Comparison of ENCODE assay signal across 1 cellular context in the genomic region with DNA sequence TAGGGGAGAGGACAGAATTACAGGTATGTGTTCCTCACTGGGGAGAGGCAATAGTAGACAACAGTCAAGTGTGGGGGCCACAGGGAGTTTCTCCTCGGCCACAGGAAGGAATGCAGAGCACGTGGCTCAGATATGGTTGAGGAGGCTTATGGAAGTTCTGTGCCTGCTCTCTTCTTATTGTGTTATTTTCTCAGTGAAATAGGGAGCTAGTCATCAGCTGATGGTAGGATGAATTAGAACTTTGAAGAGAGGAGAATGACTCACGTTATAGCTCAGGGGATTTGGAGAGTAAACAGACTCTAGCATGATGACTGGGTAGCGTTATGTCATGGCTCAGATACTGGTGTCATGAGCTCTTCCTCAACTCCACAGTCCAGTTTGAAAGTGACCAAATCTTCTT.
A peak's percentile ranks its signal among the peaks of the same experiment; 100 is the strongest.
TF ChIP-seq lines count a peak whose summit lies in the region.

No MANE protein-coding gene starts in this region.

TF ChIP-seq in IMR-90, 13 proteins besides CTCF, POLR2A, EP300 and RAD21:
- TF ChIP-seq, protein P1, sequence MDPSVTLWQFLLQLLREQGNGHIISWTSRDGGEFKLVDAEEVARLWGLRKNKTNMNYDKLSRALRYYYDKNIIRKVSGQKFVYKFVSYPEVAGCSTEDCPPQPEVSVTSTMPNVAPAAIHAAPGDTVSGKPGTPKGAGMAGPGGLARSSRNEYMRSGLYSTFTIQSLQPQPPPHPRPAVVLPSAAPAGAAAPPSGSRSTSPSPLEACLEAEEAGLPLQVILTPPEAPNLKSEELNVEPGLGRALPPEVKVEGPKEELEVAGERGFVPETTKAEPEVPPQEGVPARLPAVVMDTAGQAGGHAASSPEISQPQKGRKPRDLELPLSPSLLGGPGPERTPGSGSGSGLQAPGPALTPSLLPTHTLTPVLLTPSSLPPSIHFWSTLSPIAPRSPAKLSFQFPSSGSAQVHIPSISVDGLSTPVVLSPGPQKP (IDR thresholded peaks at IDR 0.05; ENCODE audit: borderline replicate concordance, low read depth, low read length), result no peak
- TF ChIP-seq RCOR1 (IDR thresholded peaks at IDR 0.05; ENCODE audit: insufficient replicate concordance, low read length), result peak; percentile 63
- peak; percentile 26; the same call in 1 of the 2 replicates for TF ChIP-seq CEBPB (IDR thresholded peaks at IDR 0.05; ENCODE audit: low read depth, low read length)
- peak; percentile 56; the same call in 1 of the 2 replicates for TF ChIP-seq BHLHE40 (IDR thresholded peaks at IDR 0.05; ENCODE audit: low read depth, low read length)
- TF ChIP-seq MXI1 (IDR thresholded peaks at IDR 0.05; ENCODE audit: borderline replicate concordance, low read depth, low read length), result no peak
- TF ChIP-seq CHD1 (IDR thresholded peaks at IDR 0.05; ENCODE audit: low read depth, low read length), result no peak
- no peak for TF ChIP-seq RFX5 (IDR thresholded peaks at IDR 0.05; ENCODE audit: low read depth, low read length)
- TF ChIP-seq, protein P2, sequence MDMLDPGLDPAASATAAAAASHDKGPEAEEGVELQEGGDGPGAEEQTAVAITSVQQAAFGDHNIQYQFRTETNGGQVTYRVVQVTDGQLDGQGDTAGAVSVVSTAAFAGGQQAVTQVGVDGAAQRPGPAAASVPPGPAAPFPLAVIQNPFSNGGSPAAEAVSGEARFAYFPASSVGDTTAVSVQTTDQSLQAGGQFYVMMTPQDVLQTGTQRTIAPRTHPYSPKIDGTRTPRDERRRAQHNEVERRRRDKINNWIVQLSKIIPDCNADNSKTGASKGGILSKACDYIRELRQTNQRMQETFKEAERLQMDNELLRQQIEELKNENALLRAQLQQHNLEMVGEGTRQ (IDR thresholded peaks at IDR 0.05; ENCODE audit: low read depth, low read length), result peak; percentile 28; the same call in 1 of the 2 replicates
- no peak for TF ChIP-seq NFE2L2 (IDR thresholded peaks at IDR 0.05; ENCODE audit: low read depth, low read length)
- TF ChIP-seq MAZ (IDR thresholded peaks at IDR 0.05; ENCODE audit: borderline replicate concordance, low read depth, low read length), result no peak
- TF ChIP-seq SMC3 (IDR thresholded peaks at IDR 0.05; ENCODE audit: low read depth, low read length), result no peak
- TF ChIP-seq MAFK (IDR thresholded peaks at IDR 0.05; ENCODE audit: low read depth, low read length), result no peak
- peak; percentile 93 for TF ChIP-seq FOS (IDR thresholded peaks at IDR 0.05; ENCODE audit: low read depth, low read length)
